ENCODE assay signal across 24 cellular contexts in the genomic region with DNA sequence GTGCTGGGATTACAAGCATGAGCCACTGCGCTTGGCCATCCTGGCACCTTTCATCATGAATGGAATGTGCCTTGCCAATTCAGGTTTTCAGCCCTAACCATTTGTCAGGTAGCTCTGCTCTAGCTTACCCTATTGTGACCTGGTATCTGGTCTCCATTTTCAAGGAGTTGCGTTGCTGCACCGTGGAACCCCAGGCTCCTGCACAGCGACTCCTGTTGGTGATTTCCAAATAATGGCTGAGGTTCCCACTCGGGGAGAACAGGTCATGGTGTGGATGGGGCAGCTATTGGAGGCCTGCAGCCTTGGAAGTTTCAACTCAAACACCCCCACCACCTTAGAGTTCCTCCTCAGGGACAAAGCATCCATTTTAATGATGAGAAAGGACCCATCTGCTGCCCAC. TPM values are rescaled to one million over a fixed set of nuclear protein-coding genes. Genes with fewer than 3 reads are reported as not detected.
"Had no signal": no experiment of that assay in that cellular context is flagged by ENCODE, and none has a peak within 500 bp of the region (broad histone marks: within the 10 kb centered on the region; RNA-seq: fewer than 3 reads in every experiment).

No MANE protein-coding gene starts in this region.

- H3K36me3 ChIP-seq: esophagus squamous epithelium, gastroesophageal sphincter, neutrophil, spleen, tibial artery, upper lobe of right lung, vagina had no signal

- H3K4me3 ChIP-seq: dorsolateral prefrontal cortex, esophagus squamous epithelium, gastroesophageal sphincter, mucosa of descending colon, spleen, tibial artery, upper lobe of right lung, vagina had no signal

- ATAC-seq: gastroesophageal sphincter; left lobe of liver; mucosa of descending colon; naive thymus-derived CD8-positive, alpha-beta T cell; sciatic nerve; stimulated activated memory B cell treated with anti-CD40 and anti-IgM and Interleukin-4, amounts not matched to agents 10 μg/mL and 1 μg/mL and 100 μg/mL, for 72 hours; upper lobe of right lung had no signal

- H3K9me3 ChIP-seq: esophagus squamous epithelium, gastroesophageal sphincter, mucosa of descending colon, neutrophil, spleen, tibial artery, upper lobe of right lung, vagina had no signal

- H3K27ac ChIP-seq: dorsolateral prefrontal cortex, epithelial cell of prostate, esophagus squamous epithelium, gastroesophageal sphincter, neutrophil, spleen, tibial artery, upper lobe of right lung, vagina had no signal

- H3K4me3 Mint-ChIP-seq: naive thymus-derived CD8-positive, alpha-beta T cell; stimulated activated memory B cell treated with anti-CD40 and anti-IgM and Interleukin-4, amounts not matched to agents 10 μg/mL and 1 μg/mL and 100 μg/mL, for 72 hours; stimulated activated naive CD8-positive, alpha-beta T cell treated with anti-CD3 and anti-CD28 coated beads, Interleukin-15, Interleukin-2, amounts not matched to agents 100 ng/mL and 50 ng/mL, for 24 hours had no signal

- H3K27me3 ChIP-seq: vagina had no signal

- H3K4me1 Mint-ChIP-seq: naive thymus-derived CD8-positive, alpha-beta T cell; stimulated activated memory B cell treated with anti-CD40 and anti-IgM and Interleukin-4, amounts not matched to agents 10 μg/mL and 1 μg/mL and 100 μg/mL, for 72 hours had no signal

- DNase-seq: dorsolateral prefrontal cortex; effector memory CD4-positive, alpha-beta T cell; esophagus squamous epithelium; foreskin fibroblast; glutamatergic neuron; islet precursor cell; mammary epithelial cell; mucosa of descending colon; naive thymus-derived CD8-positive, alpha-beta T cell; posterior cingulate gyrus; spleen; stimulated activated CD4-positive, alpha-beta T cell treated with anti-CD3 and anti-CD28 coated beads, Interleukin-15, amount 100 ng/mL, for 24 hours; stimulated activated CD4-positive, alpha-beta T cell treated with anti-CD3 and anti-CD28 coated beads, Interleukin-1b, Interleukin-23, amount 100 ng/mL, for 48 hours; stimulated activated CD4-positive, alpha-beta T cell treated with anti-CD3 and anti-CD28 coated beads, Interleukin-4, amount 100 ng/mL, for 24 hours; tibial artery; upper lobe of right lung had no signal

- H3K9me3 Mint-ChIP-seq: naive thymus-derived CD8-positive, alpha-beta T cell; stimulated activated memory B cell treated with anti-CD40 and anti-IgM and Interleukin-4, amounts not matched to agents 10 μg/mL and 1 μg/mL and 100 μg/mL, for 72 hours; stimulated activated naive CD8-positive, alpha-beta T cell treated with anti-CD3 and anti-CD28 coated beads, Interleukin-15, Interleukin-2, amounts not matched to agents 100 ng/mL and 50 ng/mL, for 24 hours had no signal

- H3K36me3 Mint-ChIP-seq: naive thymus-derived CD8-positive, alpha-beta T cell; stimulated activated memory B cell treated with anti-CD40 and anti-IgM and Interleukin-4, amounts not matched to agents 10 μg/mL and 1 μg/mL and 100 μg/mL, for 72 hours had no signal

- H3K4me1 ChIP-seq: gastroesophageal sphincter, spleen, tibial artery, upper lobe of right lung, vagina had no signal

- H3K27ac Mint-ChIP-seq: naive thymus-derived CD8-positive, alpha-beta T cell; stimulated activated memory B cell treated with anti-CD40 and anti-IgM and Interleukin-4, amounts not matched to agents 10 μg/mL and 1 μg/mL and 100 μg/mL, for 72 hours; stimulated activated naive CD8-positive, alpha-beta T cell treated with anti-CD3 and anti-CD28 coated beads, Interleukin-15, Interleukin-2, amounts not matched to agents 100 ng/mL and 50 ng/mL, for 24 hours had no signal

RNA-seq across cellular contexts. Expression of a gene that starts 18.7 kb away (rescaled TPM):
- total RNA-seq: naive thymus-derived CD8-positive, alpha-beta T cell; sciatic nerve had no signal
